Comparison of ENCODE assay signal across 17 cellular contexts in the genomic region with DNA sequence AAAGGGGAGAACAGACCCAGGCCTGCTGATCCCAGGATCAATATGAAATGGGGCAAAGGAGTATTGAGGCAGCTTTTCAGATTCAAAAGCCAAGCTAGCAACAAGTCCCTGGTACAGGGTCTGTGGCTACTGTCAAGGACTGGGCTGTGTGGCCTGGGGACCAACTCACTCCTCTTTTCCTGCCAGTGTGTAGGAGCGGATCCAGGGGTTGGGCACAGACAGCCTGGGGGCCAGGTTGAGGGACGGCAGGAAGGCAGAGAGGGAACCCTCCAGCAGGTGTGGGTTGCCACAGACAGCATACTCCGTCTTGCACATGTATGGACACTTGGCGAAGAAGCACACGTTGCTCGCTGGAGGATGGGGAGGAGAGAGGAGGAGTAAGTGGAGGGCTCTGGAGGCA. TPM values are rescaled to one million over a fixed set of nuclear protein-coding genes. Genes with fewer than 3 reads are reported as not detected.
DNase-seq lines count a peak whose midpoint lies in the region; ATAC-seq and TF ChIP-seq lines count a peak whose summit lies in the region.
"Had no signal": no experiment of that assay in that cellular context is flagged by ENCODE, and none has a peak within 500 bp of the region (broad histone marks: within the 10 kb centered on the region; RNA-seq: fewer than 3 reads in every experiment).

No MANE protein-coding gene starts in this region.

- peaks cover 32 to 47% of the 10 kb centered on the region in 2 experiments for H3K36me3 ChIP-seq in trophoblast cell (ENCODE audit: control insufficient read depth in 1 of 2, insufficient read depth in 2 of 2, low read length in 2 of 2)

- H3K4me1 ChIP-seq in trophoblast cell (ENCODE audit: control insufficient read depth in 1 of 2, insufficient read depth in 2 of 2, low read length in 2 of 2): no peaks in the 10 kb centered on the region

- no peak overlapping the region for H3K23ac ChIP-seq in trophoblast cell (ENCODE audit: low read length)

- H4K8ac ChIP-seq in trophoblast cell (ENCODE audit: low read depth, low read length): no peak overlapping the region

- no peaks in the 10 kb centered on the region for H3K36me3 Mint-ChIP-seq in natural killer cell treated with Interleukin-12 subunit alpha and Interleukin-12 subunit beta and Interleukin-15 and Interleukin-18, amount 100 ng/mL, for 72 hours
- H3K36me3 Mint-ChIP-seq in natural killer cell: no peaks in the 10 kb centered on the region
- H3K36me3 Mint-ChIP-seq in activated naive CD8-positive, alpha-beta T cell treated with anti-CD3 and anti-CD28 coated beads, Interleukin-2, amount 50 U/mL, for 24 hours (ENCODE audit: low read depth): peaks cover 6% of the 10 kb centered on the region

- H3K9me3 Mint-ChIP-seq in natural killer cell treated with Interleukin-12 subunit alpha and Interleukin-12 subunit beta and Interleukin-15 and Interleukin-18, amount 100 ng/mL, for 72 hours: no peaks in the 10 kb centered on the region
- H3K9me3 Mint-ChIP-seq in natural killer cell: no peaks in the 10 kb centered on the region
- no peaks in the 10 kb centered on the region for H3K9me3 Mint-ChIP-seq in activated naive CD8-positive, alpha-beta T cell treated with anti-CD3 and anti-CD28 coated beads, Interleukin-2, amount 50 U/mL, for 24 hours

- peak; percentile 22 to 40 for ATAC-seq in natural killer cell treated with Interleukin-12 subunit alpha and Interleukin-12 subunit beta and Interleukin-15 and Interleukin-18, amount 100 ng/mL, for 72 hours
- ATAC-seq in natural killer cell (no peak), GM18873 (IDR thresholded peaks at IDR 0.05; ENCODE audit: low FRiP score, unreplicated experiment) (no peak)
- peak; percentile 20 for ATAC-seq in activated naive CD8-positive, alpha-beta T cell treated with anti-CD3 and anti-CD28 coated beads, Interleukin-2, amount 50 U/mL, for 24 hours

- H2AFZ ChIP-seq in trophoblast cell (ENCODE audit: insufficient read depth, low read length, poor library complexity): no peak overlapping the region

- no peak overlapping the region for H2BK5ac ChIP-seq in trophoblast cell (ENCODE audit: low read depth, low read length, poor library complexity)

- H2BK120ac ChIP-seq in trophoblast cell (ENCODE audit: insufficient read depth, low read length, poor library complexity): no peak overlapping the region

- no peak overlapping the region for H3K4ac ChIP-seq in trophoblast cell (ENCODE audit: low read depth, low read length)

- no peaks in the 10 kb centered on the region for H3K27me3 ChIP-seq in trophoblast cell (ENCODE audit: insufficient read depth, low read length)

- no CpG with 5 or more reads among the region's 6 CpGs for WGBS in trophoblast cell (ENCODE audit: extremely low coverage, insufficient coverage, insufficient read length)

- H3K9me3 ChIP-seq in trophoblast cell (ENCODE audit: insufficient read depth, low read depth, low read length): peaks cover 1% of the 10 kb centered on the region

- no peak for DNase-seq in natural killer cell treated with Interleukin-12 subunit alpha and Interleukin-12 subunit beta and Interleukin-15 and Interleukin-18, amount 100 ng/mL, for 72 hours (ENCODE audit: low spot score)
- DNase-seq in natural killer cell (no peak), trophoblast cell (no peak), HT-29 (ENCODE audit: low spot score) (no peak), DMS79 (lab: John Stamatoyannopoulos, UW) (no peak)
- no peak for DNase-seq in activated naive CD8-positive, alpha-beta T cell treated with anti-CD3 and anti-CD28 coated beads, Interleukin-2, amount 50 U/mL, for 24 hours
- DNase-seq: ACHN, AML-193, EL, GOT3, KG1, NCI-H1436 treated with DMSO at 0.1 percent for 48 hours, NCI-H2029 treated with DMSO at 0.1 percent for 48 hours, NCI-H510A, SIG-M5 had no signal

- no peak overlapping the region for H4K91ac ChIP-seq in trophoblast cell (ENCODE audit: low read depth, low read length)

- H3K9ac ChIP-seq in trophoblast cell (ENCODE audit: low read length): no peak overlapping the region

- H3K79me1 ChIP-seq in trophoblast cell (ENCODE audit: low read length): no peaks in the 10 kb centered on the region

- no peak overlapping the region for H4K12ac ChIP-seq in trophoblast cell (ENCODE audit: low read depth, low read length)

- no peaks in the 10 kb centered on the region for H3K27me3 Mint-ChIP-seq in natural killer cell treated with Interleukin-12 subunit alpha and Interleukin-12 subunit beta and Interleukin-15 and Interleukin-18, amount 100 ng/mL, for 72 hours
- no peaks in the 10 kb centered on the region for H3K27me3 Mint-ChIP-seq in natural killer cell (ENCODE audit: low read depth in 2 of 2)
- no peaks in the 10 kb centered on the region for H3K27me3 Mint-ChIP-seq in activated naive CD8-positive, alpha-beta T cell treated with anti-CD3 and anti-CD28 coated beads, Interleukin-2, amount 50 U/mL, for 24 hours

- H3K4me1 Mint-ChIP-seq in natural killer cell treated with Interleukin-12 subunit alpha and Interleukin-12 subunit beta and Interleukin-15 and Interleukin-18, amount 100 ng/mL, for 72 hours (ENCODE audit: low read depth in 2 of 2): peaks cover 4 to 5% of the 10 kb centered on the region in 2 donors
- H3K4me1 Mint-ChIP-seq in natural killer cell: peaks cover 8% of the 10 kb centered on the region in 2 donors
- no peaks in the 10 kb centered on the region for H3K4me1 Mint-ChIP-seq in activated naive CD8-positive, alpha-beta T cell treated with anti-CD3 and anti-CD28 coated beads, Interleukin-2, amount 50 U/mL, for 24 hours

- no peak overlapping the region for H3K14ac ChIP-seq in trophoblast cell (ENCODE audit: low read length)

- H3K4me3 ChIP-seq in trophoblast cell (ENCODE audit: low read depth, low read length): peak overlapping the region; percentile 10

- intact Hi-C loops in natural killer cell (cut with micrococcal nuclease): no loop called here

- no peaks in the 10 kb centered on the region for H3K79me2 ChIP-seq in trophoblast cell (ENCODE audit: control insufficient read depth, insufficient read depth, low read length, poor library complexity)

- no peak overlapping the region for H3K18ac ChIP-seq in trophoblast cell (ENCODE audit: low read length)

- no peak overlapping the region for H3K4me2 ChIP-seq in trophoblast cell (ENCODE audit: low read length)

- no peak overlapping the region for H3K4me3 Mint-ChIP-seq in natural killer cell treated with Interleukin-12 subunit alpha and Interleukin-12 subunit beta and Interleukin-15 and Interleukin-18, amount 100 ng/mL, for 72 hours
- no peak overlapping the region for H3K4me3 Mint-ChIP-seq in natural killer cell
- H3K4me3 Mint-ChIP-seq in activated naive CD8-positive, alpha-beta T cell treated with anti-CD3 and anti-CD28 coated beads, Interleukin-2, amount 50 U/mL, for 24 hours: no peak overlapping the region
- H3K4me3 Mint-ChIP-seq: CD14-positive monocyte had no signal

- H3K27ac ChIP-seq in trophoblast cell (ENCODE audit: low read depth, low read length): no peak overlapping the region

- TF ChIP-seq CTCF in natural killer cell (IDR thresholded peaks at IDR 0.05): no peak

- H3K27ac Mint-ChIP-seq in natural killer cell treated with Interleukin-12 subunit alpha and Interleukin-12 subunit beta and Interleukin-15 and Interleukin-18, amount 100 ng/mL, for 72 hours: no peak overlapping the region
- peak overlapping the region in 1 of 2 donors; percentile 67 for H3K27ac Mint-ChIP-seq in natural killer cell
- H3K27ac Mint-ChIP-seq in activated naive CD8-positive, alpha-beta T cell treated with anti-CD3 and anti-CD28 coated beads, Interleukin-2, amount 50 U/mL, for 24 hours: no peak overlapping the region

- no peak overlapping the region for H2BK12ac ChIP-seq in trophoblast cell (ENCODE audit: low read length)

- no peak overlapping the region for H2AK5ac ChIP-seq in trophoblast cell (ENCODE audit: low read length)

RNA-seq across cellular contexts. Expression of a gene that starts 29.6 kb away (rescaled TPM):
- total RNA-seq in natural killer cell treated with Interleukin-12 subunit alpha and Interleukin-12 subunit beta and Interleukin-15 and Interleukin-18, amount 100 ng/mL, for 72 hours: 100 to 1,000 TPM; 154 to 230 TPM
- 100 to 1,000 TPM; 215 to 267 (median 234) TPM for total RNA-seq in natural killer cell
- 96.5 and 106 TPM in 2 replicates for polyA plus RNA-seq in trophoblast cell (2013)
- total RNA-seq in HT-29 (2014; rRNA removed; shearing (Covaris generic)): 86.4 and 119 TPM in 2 replicates

RNA-seq across cellular contexts. Expression of a gene that starts 59.4 kb away (rescaled TPM):
- total RNA-seq in natural killer cell treated with Interleukin-12 subunit alpha and Interleukin-12 subunit beta and Interleukin-15 and Interleukin-18, amount 100 ng/mL, for 72 hours: not detected
- 1 to 10 TPM in 1 of 3 donors, under 1 TPM in 2; 0.38 to 1.3 (median 0.66) TPM for total RNA-seq in natural killer cell
- 15.7 and 19.5 TPM in 2 replicates for polyA plus RNA-seq in trophoblast cell (2013)
- not detected in 2 replicates for total RNA-seq in HT-29 (2014; rRNA removed; shearing (Covaris generic))

Comparison
In these comparisons a context has a peak if more than half of its experiments do, and no peak if none do; other contexts are left out.
1. ATAC-seq: peak in natural killer cell treated with Interleukin-12 subunit alpha and Interleukin-12 subunit beta and Interleukin-15 and Interleukin-18, amount 100 ng/mL, for 72 hours (2 of 2) and activated naive CD8-positive, alpha-beta T cell treated with anti-CD3 and anti-CD28 coated beads, Interleukin-2, amount 50 U/mL, for 24 hours (single experiment); none in natural killer cell (0 of 3) and GM18873 (single experiment).